ENCODE assay signal across 1 cellular context in genomic region chr21:43342301-43342881, GRCh38.
TF ChIP-seq lines count a peak whose summit lies in the region.

No MANE protein-coding gene starts in this region.

TF ChIP-seq in K562, 482 proteins besides CTCF, POLR2A, EP300 and RAD21 (continued from another document):
- TF ChIP-seq, protein P1, sequence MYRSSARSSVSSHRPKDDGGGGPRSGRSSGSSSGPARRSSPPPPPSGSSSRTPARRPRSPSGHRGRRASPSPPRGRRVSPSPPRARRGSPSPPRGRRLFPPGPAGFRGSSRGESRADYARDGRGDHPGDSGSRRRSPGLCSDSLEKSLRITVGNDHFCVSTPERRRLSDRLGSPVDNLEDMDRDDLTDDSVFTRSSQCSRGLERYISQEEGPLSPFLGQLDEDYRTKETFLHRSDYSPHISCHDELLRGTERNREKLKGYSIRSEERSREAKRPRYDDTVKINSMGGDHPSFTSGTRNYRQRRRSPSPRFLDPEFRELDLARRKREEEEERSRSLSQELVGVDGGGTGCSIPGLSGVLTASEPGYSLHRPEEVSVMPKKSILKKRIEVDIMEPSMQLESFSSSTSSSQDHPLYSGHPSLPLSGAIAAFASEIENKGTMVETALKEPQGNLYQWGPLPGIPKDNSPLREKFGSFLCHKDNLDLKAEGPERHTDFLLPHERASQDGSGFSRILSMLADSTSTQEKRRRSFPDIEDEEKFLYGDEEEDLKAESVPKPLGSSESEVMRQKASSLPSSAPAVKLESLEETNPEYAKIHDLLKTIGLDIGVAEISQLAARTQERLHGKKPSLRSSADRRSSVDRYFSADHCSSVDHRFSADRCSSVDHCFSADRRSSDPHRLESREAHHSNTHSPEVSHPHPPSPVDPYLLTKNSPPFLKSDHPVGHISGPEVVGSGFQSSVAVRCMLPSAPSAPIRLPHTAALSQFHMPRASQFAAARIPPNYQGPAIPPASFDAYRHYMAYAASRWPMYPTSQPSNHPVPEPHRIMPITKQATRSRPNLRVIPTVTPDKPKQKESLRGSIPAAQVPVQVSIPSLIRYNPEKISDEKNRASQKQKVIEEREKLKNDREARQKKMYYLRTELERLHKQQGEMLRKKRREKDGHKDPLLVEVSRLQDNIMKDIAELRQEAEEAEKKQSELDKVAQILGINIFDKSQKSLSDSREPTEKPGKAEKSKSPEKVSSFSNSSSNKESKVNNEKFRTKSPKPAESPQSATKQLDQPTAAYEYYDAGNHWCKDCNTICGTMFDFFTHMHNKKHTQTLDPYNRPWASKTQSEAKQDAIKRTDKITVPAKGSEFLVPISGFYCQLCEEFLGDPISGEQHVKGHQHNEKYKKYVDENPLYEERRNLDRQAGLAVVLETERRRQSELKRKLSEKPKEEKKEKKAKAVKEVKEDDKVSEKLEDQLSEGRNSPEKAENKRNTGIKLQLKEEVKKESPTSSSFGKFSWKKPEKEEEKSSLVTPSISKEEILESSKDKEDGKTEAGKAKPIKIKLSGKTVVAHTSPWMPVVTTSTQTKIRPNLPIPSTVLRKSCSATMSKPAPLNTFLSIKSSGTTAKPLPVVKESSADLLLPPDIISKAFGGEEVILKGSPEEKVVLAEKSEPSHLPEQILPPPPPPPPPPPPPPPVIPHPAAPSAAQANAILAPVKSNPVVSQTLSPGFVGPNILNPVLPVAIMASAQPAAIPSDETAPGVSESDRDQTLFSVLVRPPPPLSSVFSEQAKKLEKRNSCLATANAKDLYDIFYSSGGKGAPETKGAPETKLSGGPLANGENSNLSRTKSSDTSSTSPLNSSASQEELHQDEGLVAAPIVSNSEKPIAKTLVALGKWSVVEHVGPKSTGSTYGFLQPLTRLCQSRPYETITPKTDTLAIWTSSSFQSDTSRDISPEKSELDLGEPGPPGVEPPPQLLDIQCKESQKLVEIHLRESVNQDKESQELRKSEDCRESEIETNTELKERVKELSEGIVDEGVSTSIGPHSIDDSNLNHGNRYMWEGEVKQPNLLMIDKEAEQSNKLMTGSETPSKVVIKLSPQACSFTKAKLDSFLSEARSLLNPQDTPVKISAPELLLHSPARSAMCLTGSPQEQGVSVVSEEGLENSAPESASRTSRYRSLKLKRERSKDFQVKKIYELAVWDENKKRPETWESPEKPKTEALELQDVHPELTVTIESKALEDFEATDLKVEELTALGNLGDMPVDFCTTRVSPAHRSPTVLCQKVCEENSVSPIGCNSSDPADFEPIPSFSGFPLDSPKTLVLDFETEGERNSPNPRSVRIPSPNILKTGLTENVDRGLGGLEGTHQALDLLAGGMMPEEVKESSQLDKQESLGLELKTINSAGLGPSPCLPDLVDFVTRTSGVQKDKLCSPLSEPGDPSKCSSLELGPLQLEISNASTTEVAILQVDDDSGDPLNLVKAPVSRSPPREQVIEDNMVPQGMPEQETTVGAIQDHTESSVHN (IDR thresholded peaks at IDR 0.05; ENCODE audit: borderline replicate concordance in 1 of 2, low read depth in 1 of 2): no peak
- no peak for TF ChIP-seq MXD1 (CRISPR knock-in tag; IDR thresholded peaks at IDR 0.05; ENCODE audit: borderline replicate concordance, poor library complexity, severe bottlenecking)
- no peak for TF ChIP-seq STAG1 (CRISPR knock-in tag; IDR thresholded peaks at IDR 0.05; ENCODE audit: borderline replicate concordance)
- TF ChIP-seq KDM1A (IDR thresholded peaks at IDR 0.05): peak in 1 of 2 experiments; percentile 92; a peak in 2 of 4 replicates
- TF ChIP-seq, protein P2, sequence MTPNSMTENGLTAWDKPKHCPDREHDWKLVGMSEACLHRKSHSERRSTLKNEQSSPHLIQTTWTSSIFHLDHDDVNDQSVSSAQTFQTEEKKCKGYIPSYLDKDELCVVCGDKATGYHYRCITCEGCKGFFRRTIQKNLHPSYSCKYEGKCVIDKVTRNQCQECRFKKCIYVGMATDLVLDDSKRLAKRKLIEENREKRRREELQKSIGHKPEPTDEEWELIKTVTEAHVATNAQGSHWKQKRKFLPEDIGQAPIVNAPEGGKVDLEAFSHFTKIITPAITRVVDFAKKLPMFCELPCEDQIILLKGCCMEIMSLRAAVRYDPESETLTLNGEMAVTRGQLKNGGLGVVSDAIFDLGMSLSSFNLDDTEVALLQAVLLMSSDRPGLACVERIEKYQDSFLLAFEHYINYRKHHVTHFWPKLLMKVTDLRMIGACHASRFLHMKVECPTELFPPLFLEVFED (CRISPR knock-in tag; conservative IDR thresholded peaks at IDR 0.05): no peak
- TF ChIP-seq TAF1 (IDR thresholded peaks at IDR 0.05; ENCODE audit: control insufficient read depth, extremely low read depth, insufficient read depth, low read length, severe bottlenecking): no peak
- no peak for TF ChIP-seq BRD4 (IDR thresholded peaks at IDR 0.05)
- TF ChIP-seq ZNF583 (CRISPR knock-in tag; IDR thresholded peaks at IDR 0.05): no peak
- TF ChIP-seq TCF7 (IDR thresholded peaks at IDR 0.05; ENCODE audit: borderline replicate concordance): no peak
- TF ChIP-seq ZNF146 (CRISPR knock-in tag; IDR thresholded peaks at IDR 0.05; ENCODE audit: unreplicated experiment): no peak
- peak; percentile 42 for TF ChIP-seq PHF20 (IDR thresholded peaks at IDR 0.05; ENCODE audit: partially characterized antibody)
- TF ChIP-seq, protein P3, sequence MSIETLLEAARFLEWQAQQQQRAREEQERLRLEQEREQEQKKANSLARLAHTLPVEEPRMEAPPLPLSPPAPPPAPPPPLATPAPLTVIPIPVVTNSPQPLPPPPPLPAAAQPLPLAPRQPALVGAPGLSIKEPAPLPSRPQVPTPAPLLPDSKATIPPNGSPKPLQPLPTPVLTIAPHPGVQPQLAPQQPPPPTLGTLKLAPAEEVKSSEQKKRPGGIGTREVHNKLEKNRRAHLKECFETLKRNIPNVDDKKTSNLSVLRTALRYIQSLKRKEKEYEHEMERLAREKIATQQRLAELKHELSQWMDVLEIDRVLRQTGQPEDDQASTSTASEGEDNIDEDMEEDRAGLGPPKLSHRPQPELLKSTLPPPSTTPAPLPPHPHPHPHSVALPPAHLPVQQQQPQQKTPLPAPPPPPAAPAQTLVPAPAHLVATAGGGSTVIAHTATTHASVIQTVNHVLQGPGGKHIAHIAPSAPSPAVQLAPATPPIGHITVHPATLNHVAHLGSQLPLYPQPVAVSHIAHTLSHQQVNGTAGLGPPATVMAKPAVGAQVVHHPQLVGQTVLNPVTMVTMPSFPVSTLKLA (conservative IDR thresholded peaks at IDR 0.05): no peak
- no peak for TF ChIP-seq SP2 (IDR thresholded peaks at IDR 0.05; ENCODE audit: extremely low read depth, low read depth, low read length, poor library complexity, severe bottlenecking)
- TF ChIP-seq MYNN (IDR thresholded peaks at IDR 0.05): no peak
- no peak for TF ChIP-seq MYNN (CRISPR knock-in tag; IDR thresholded peaks at IDR 0.05)
- no peak for TF ChIP-seq TAF9B (IDR thresholded peaks at IDR 0.05; ENCODE audit: partially characterized antibody)
- no peak for TF ChIP-seq GABPB2 (CRISPR knock-in tag; conservative IDR thresholded peaks at IDR 0.05)
- TF ChIP-seq HDAC1 (IDR thresholded peaks at IDR 0.05): 0 out of 4 replicates have a peak, but pooled peaks of 1 of the 2 experiments have one; percentile 30
- TF ChIP-seq, protein P4, sequence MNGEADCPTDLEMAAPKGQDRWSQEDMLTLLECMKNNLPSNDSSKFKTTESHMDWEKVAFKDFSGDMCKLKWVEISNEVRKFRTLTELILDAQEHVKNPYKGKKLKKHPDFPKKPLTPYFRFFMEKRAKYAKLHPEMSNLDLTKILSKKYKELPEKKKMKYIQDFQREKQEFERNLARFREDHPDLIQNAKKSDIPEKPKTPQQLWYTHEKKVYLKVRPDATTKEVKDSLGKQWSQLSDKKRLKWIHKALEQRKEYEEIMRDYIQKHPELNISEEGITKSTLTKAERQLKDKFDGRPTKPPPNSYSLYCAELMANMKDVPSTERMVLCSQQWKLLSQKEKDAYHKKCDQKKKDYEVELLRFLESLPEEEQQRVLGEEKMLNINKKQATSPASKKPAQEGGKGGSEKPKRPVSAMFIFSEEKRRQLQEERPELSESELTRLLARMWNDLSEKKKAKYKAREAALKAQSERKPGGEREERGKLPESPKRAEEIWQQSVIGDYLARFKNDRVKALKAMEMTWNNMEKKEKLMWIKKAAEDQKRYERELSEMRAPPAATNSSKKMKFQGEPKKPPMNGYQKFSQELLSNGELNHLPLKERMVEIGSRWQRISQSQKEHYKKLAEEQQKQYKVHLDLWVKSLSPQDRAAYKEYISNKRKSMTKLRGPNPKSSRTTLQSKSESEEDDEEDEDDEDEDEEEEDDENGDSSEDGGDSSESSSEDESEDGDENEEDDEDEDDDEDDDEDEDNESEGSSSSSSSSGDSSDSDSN (IDR thresholded peaks at IDR 0.05; ENCODE audit: borderline replicate concordance in 1 of 2, low read depth in 2 of 2, low read length in 2 of 2): no peak
- TF ChIP-seq RFX1 (IDR thresholded peaks at IDR 0.05): no peak
- TF ChIP-seq JUND (IDR thresholded peaks at IDR 0.05; ENCODE audit: borderline replicate concordance, low read depth, low read length): no peak
- no peak for TF ChIP-seq JUND (tag; IDR thresholded peaks at IDR 0.05; ENCODE audit: borderline replicate concordance, low read depth, low read length)
- no peak for TF ChIP-seq HMBOX1 (IDR thresholded peaks at IDR 0.05)
- TF ChIP-seq ELF1 (tag; IDR thresholded peaks at IDR 0.05): no peak
- TF ChIP-seq TGIF2 (CRISPR knock-in tag; IDR thresholded peaks at IDR 0.05): no peak
- TF ChIP-seq CSDE1 (IDR thresholded peaks at IDR 0.05): no peak
- TF ChIP-seq ARID2 (IDR thresholded peaks at IDR 0.05): peak; percentile 37; the same call in 1 of the 2 replicates
